Comparison of ENCODE assay signal across 8 cellular contexts in the genomic region with DNA sequence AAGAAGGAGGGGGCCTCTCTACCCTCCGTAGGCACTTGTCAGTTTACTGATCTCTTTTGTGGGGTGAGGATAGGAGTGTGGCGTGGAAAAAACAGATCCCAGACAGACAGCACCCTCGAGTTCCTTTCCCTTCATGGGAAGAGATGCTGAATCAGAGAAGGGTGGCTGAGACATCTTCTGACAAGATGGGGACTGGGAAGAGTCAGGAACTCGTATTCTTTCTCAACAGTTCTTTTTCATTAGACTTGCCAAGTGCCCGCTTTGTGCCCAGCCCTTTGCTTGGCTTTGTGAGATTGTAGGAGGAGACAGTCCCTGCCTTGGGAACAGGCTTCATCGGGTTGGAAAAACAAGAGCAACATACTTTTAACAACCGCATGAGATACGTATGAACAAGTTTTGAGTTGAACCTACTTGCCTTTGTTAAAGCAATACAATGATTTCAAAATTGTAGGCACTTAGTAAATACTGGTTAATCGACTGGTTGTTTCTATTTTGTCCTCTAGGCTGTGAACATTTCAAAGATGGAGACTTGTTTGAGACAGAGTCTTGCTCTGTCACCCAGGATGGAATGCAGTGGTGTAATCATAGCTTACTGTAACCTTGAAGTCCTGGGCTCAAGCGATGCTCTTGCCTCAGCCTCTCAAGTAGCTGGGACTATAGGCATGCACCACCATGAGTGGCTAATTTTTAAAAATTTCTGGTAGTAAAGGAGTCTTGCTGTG. TPM values are rescaled to one million over a fixed set of nuclear protein-coding genes. Genes with fewer than 3 reads are reported as not detected.
A peak's percentile ranks its signal among the peaks of the same experiment; 100 is the strongest.
DNase-seq lines count a peak whose midpoint lies in the region; ATAC-seq and TF ChIP-seq lines count a peak whose summit lies in the region.

No MANE protein-coding gene starts in this region.

- H3K36me3 Mint-ChIP-seq in T-helper 2 cell treated with Interferon-gamma antibody and Interleukin-4, amounts not matched to agents 5 μg/mL and 100 μg/mL, for 36 hours (ENCODE audit: low read depth) = peaks cover 54% of the 10 kb centered on the region

- ATAC-seq in psoas muscle = peak; percentile 12 to 52 (median 34)

- peaks cover 3 to 22% of the 10 kb centered on the region in 2 donors for H3K36me3 ChIP-seq in psoas muscle (ENCODE audit: insufficient read depth in 1 of 2, low read depth in 1 of 2)

- H3K9me3 ChIP-seq in psoas muscle = no peaks in the 10 kb centered on the region

- intact Hi-C loops in psoas muscle (cut with DNase I) = no loop called here

- 16 to 26% (median 16%) methylated on average over 10 of the region's 10 CpGs for WGBS in psoas muscle, 3 donors

- DNase-seq in AML-193 (lab: John Stamatoyannopoulos, UW) (peak; percentile 25 to 29), HCEC 1CT (peak; percentile 75), fibroblast of the aortic adventitia (ENCODE audit: low read depth) (peak; percentile 65), psoas muscle (no peak), mesenteric fat pad (ENCODE audit: low spot score) (no peak), NCI-H1436 treated with DMSO at 0.1 percent for 48 hours (lab: John Stamatoyannopoulos, UW) (no peak)
- no peak for DNase-seq in T-helper 2 cell treated with Interferon-gamma antibody and Interleukin-4, amounts not matched to agents 5 μg/mL and 100 μg/mL, for 36 hours (ENCODE audit: low spot score)
- DNase-seq in stimulated activated CD4-positive, alpha-beta T cell treated with anti-CD3 and anti-CD28 coated beads, Interleukin-4, amount 100 ng/mL, for 4 hours = no peak

- peak overlapping the region; percentile 96 for H3K27ac Mint-ChIP-seq in T-helper 2 cell treated with Interferon-gamma antibody and Interleukin-4, amounts not matched to agents 5 μg/mL and 100 μg/mL, for 36 hours

- no peaks in the 10 kb centered on the region for H3K27me3 ChIP-seq in psoas muscle (ENCODE audit: insufficient read depth in 3 of 3, low read length in 2 of 3)

- peaks cover 13% of the 10 kb centered on the region for H3K4me1 ChIP-seq in psoas muscle

- peak overlapping the region; percentile 92 for H3K4me3 Mint-ChIP-seq in T-helper 2 cell treated with Interferon-gamma antibody and Interleukin-4, amounts not matched to agents 5 μg/mL and 100 μg/mL, for 36 hours

- peak overlapping the region; percentile 97 for H3K27ac ChIP-seq in psoas muscle

- peak overlapping the region; percentile 94 for H3K4me3 ChIP-seq in fibroblast of the aortic adventitia (ENCODE audit: low read depth, low read length)
- H3K4me3 ChIP-seq in psoas muscle = peak overlapping the region; percentile 88

- H3K27me3 Mint-ChIP-seq in T-helper 2 cell treated with Interferon-gamma antibody and Interleukin-4, amounts not matched to agents 5 μg/mL and 100 μg/mL, for 36 hours (ENCODE audit: low read depth) = no peaks in the 10 kb centered on the region

- H3K4me1 Mint-ChIP-seq in T-helper 2 cell treated with Interferon-gamma antibody and Interleukin-4, amounts not matched to agents 5 μg/mL and 100 μg/mL, for 36 hours (ENCODE audit: low read depth) = peaks cover 68% of the 10 kb centered on the region

- no peaks in the 10 kb centered on the region for H3K9me3 Mint-ChIP-seq in T-helper 2 cell treated with Interferon-gamma antibody and Interleukin-4, amounts not matched to agents 5 μg/mL and 100 μg/mL, for 36 hours

- TF ChIP-seq CTCF in fibroblast of the aortic adventitia (IDR thresholded peaks at IDR 0.05; ENCODE audit: insufficient read depth, low read length) (no peak), psoas muscle (IDR thresholded peaks at IDR 0.05) (no peak)

RNA-seq across cellular contexts. Expression of a gene that starts 1.1 kb away (rescaled TPM):
- 71.1 and 158 TPM in 2 replicates for total RNA-seq in fibroblast of the aortic adventitia (ENCODE audit: low replicate concordance)
- 10 to 100 TPM; 31.0 to 45.8 (median 37.6) TPM for total RNA-seq in psoas muscle
- polyA plus RNA-seq in psoas muscle = 10 to 100 TPM; 11.3 to 25.7 (median 13.9) TPM
- total RNA-seq in mesenteric fat pad = 24.5 TPM

Comparison
In these comparisons a context has a peak if more than half of its experiments do, and no peak if none do; other contexts are left out.
1. DNase-seq: peak in AML-193 (2 of 2), HCEC 1CT (single experiment) and fibroblast of the aortic adventitia (single experiment); none in T-helper 2 cell treated with Interferon-gamma antibody and Interleukin-4, amounts not matched to agents 5 μg/mL and 100 μg/mL, for 36 hours (single experiment), psoas muscle (0 of 2), mesenteric fat pad (single experiment), stimulated activated CD4-positive, alpha-beta T cell treated with anti-CD3 and anti-CD28 coated beads, Interleukin-4, amount 100 ng/mL, for 4 hours (0 of 2) and NCI-H1436 treated with DMSO at 0.1 percent for 48 hours (single experiment).